In genomic region chr18:63161032-63161727, GRCh38 we compare ENCODE assay signal across 8 cellular contexts.
DNase-seq lines count a peak whose midpoint lies in the region; ATAC-seq and TF ChIP-seq lines count a peak whose summit lies in the region.

No MANE protein-coding gene starts in this region.

- TF ChIP-seq CTCF in natural killer cell (IDR thresholded peaks at IDR 0.05) (no peak), lower leg skin (IDR thresholded peaks at IDR 0.05) (no peak)

- peak overlapping the region; percentile 99 for H3K27ac Mint-ChIP-seq in activated T-helper 1 cell treated with anti-CD3 and anti-CD28 coated beads, Interleukin-12 subunit alpha, Interleukin-12 subunit beta, Interleukin-2, Interleukin-4 antibody, amounts not matched to agents 30 ng/mL and 10 ng/mL and 1 ng/mL, durations not matched to agents 14 hours and 24 hours and 36 hours
- peak overlapping the region; percentile 93 to 96 for H3K27ac Mint-ChIP-seq in natural killer cell

- ATAC-seq in HG02970 (IDR thresholded peaks at IDR 0.05; ENCODE audit: low FRiP score, unreplicated experiment) (peak; percentile 28), natural killer cell (peak; percentile 51 to 68 (median 60))

- H3K4me3 Mint-ChIP-seq in activated T-helper 1 cell treated with anti-CD3 and anti-CD28 coated beads, Interleukin-12 subunit alpha, Interleukin-12 subunit beta, Interleukin-2, Interleukin-4 antibody, amounts not matched to agents 30 ng/mL and 10 ng/mL and 1 ng/mL, durations not matched to agents 14 hours and 24 hours and 36 hours, result peak overlapping the region; percentile 83
- H3K4me3 Mint-ChIP-seq in natural killer cell, result peak overlapping the region; percentile 77

- TF ChIP-seq POLR2A in lower leg skin (IDR thresholded peaks at IDR 0.05), result no peak

- H3K27me3 Mint-ChIP-seq in activated T-helper 1 cell treated with anti-CD3 and anti-CD28 coated beads, Interleukin-12 subunit alpha, Interleukin-12 subunit beta, Interleukin-2, Interleukin-4 antibody, amounts not matched to agents 30 ng/mL and 10 ng/mL and 1 ng/mL, durations not matched to agents 14 hours and 24 hours and 36 hours (ENCODE audit: insufficient read depth), result no peaks in the 10 kb centered on the region
- no peaks in the 10 kb centered on the region for H3K27me3 Mint-ChIP-seq in natural killer cell (ENCODE audit: low read depth in 2 of 2)

- DNase-seq in NK-92 treated with Interleukin-12 subunit alpha and Interleukin-12 subunit beta, amount 100 ng/mL, for 24 hours (lab: John Stamatoyannopoulos, UW), result peak; percentile 16
- no peak for DNase-seq in NK-92 (lab: John Stamatoyannopoulos, UW; ENCODE audit: unreplicated experiment)
- DNase-seq in activated T-helper 1 cell treated with anti-CD3 and anti-CD28 coated beads, Interleukin-12 subunit alpha, Interleukin-12 subunit beta, Interleukin-2, Interleukin-4 antibody, amounts not matched to agents 30 ng/mL and 10 ng/mL and 1 ng/mL, durations not matched to agents 14 hours and 24 hours and 36 hours (ENCODE audit: low spot score), result peak; percentile 43
- peak; percentile 27 for DNase-seq in natural killer cell
- no peak for DNase-seq in epidermal melanocyte (ENCODE audit: insufficient read length, low spot score)
- no peak for DNase-seq in GDM1 (lab: John Stamatoyannopoulos, UW)
- DNase-seq in lower leg skin (ENCODE audit: low spot score in 2 of 2), result no peak

- H3K4me1 Mint-ChIP-seq in activated T-helper 1 cell treated with anti-CD3 and anti-CD28 coated beads, Interleukin-12 subunit alpha, Interleukin-12 subunit beta, Interleukin-2, Interleukin-4 antibody, amounts not matched to agents 30 ng/mL and 10 ng/mL and 1 ng/mL, durations not matched to agents 14 hours and 24 hours and 36 hours (ENCODE audit: low read depth), result peaks cover 96% of the 10 kb centered on the region
- H3K4me1 Mint-ChIP-seq in natural killer cell, result peaks cover 63 to 67% of the 10 kb centered on the region in 2 donors

- no peaks in the 10 kb centered on the region for H3K9me3 Mint-ChIP-seq in activated T-helper 1 cell treated with anti-CD3 and anti-CD28 coated beads, Interleukin-12 subunit alpha, Interleukin-12 subunit beta, Interleukin-2, Interleukin-4 antibody, amounts not matched to agents 30 ng/mL and 10 ng/mL and 1 ng/mL, durations not matched to agents 14 hours and 24 hours and 36 hours
- peaks cover 0 to 2% of the 10 kb centered on the region in 2 donors for H3K9me3 Mint-ChIP-seq in natural killer cell

- intact Hi-C loops in activated T-helper 1 cell treated with anti-CD3 and anti-CD28 coated beads, Interleukin-12 subunit alpha, Interleukin-12 subunit beta, Interleukin-2, Interleukin-4 antibody, amounts not matched to agents 30 ng/mL and 10 ng/mL and 1 ng/mL, durations not matched to agents 14 hours and 24 hours and 36 hours (cut with micrococcal nuclease), result loop anchor here (1.0 to 5.0 kb wide), 15 partner anchors 8 to 1234 kb away; partner anchors contain the start of genes PIGN, RELCH and VPS4B
- intact Hi-C loops in natural killer cell (cut with micrococcal nuclease) (loop anchor here (1.0 to 5.0 kb wide), 3 partner anchors 32 to 444 kb away; partner anchors contain the start of genes PHLPP1 and VPS4B), lower leg skin (cut with DNase I; ENCODE audit: low total_unique reads) (no loop called here)

- WGBS in lower leg skin, 2 donors, result 66 to 69% methylated on average over 6 of the region's 6 CpGs

- H3K36me3 Mint-ChIP-seq in activated T-helper 1 cell treated with anti-CD3 and anti-CD28 coated beads, Interleukin-12 subunit alpha, Interleukin-12 subunit beta, Interleukin-2, Interleukin-4 antibody, amounts not matched to agents 30 ng/mL and 10 ng/mL and 1 ng/mL, durations not matched to agents 14 hours and 24 hours and 36 hours (ENCODE audit: low read depth), result peaks cover 23% of the 10 kb centered on the region
- H3K36me3 Mint-ChIP-seq in natural killer cell, result no peaks in the 10 kb centered on the region

- no peak overlapping the region for H3K4me3 ChIP-seq in lower leg skin (ENCODE audit: low read depth, poor library complexity, severe bottlenecking)

Comparison
In these comparisons a context has a peak if more than half of its experiments do, and no peak if none do; other contexts are left out.
1. DNase-seq: peak in NK-92 treated with Interleukin-12 subunit alpha and Interleukin-12 subunit beta, amount 100 ng/mL, for 24 hours (single experiment), activated T-helper 1 cell treated with anti-CD3 and anti-CD28 coated beads, Interleukin-12 subunit alpha, Interleukin-12 subunit beta, Interleukin-2, Interleukin-4 antibody, amounts not matched to agents 30 ng/mL and 10 ng/mL and 1 ng/mL, durations not matched to agents 14 hours and 24 hours and 36 hours (single experiment) and natural killer cell (single experiment); none in NK-92 (single experiment), epidermal melanocyte (single experiment), GDM1 (single experiment) and lower leg skin (0 of 2).